ENCODE assay signal across 1 cellular context in the genomic region with DNA sequence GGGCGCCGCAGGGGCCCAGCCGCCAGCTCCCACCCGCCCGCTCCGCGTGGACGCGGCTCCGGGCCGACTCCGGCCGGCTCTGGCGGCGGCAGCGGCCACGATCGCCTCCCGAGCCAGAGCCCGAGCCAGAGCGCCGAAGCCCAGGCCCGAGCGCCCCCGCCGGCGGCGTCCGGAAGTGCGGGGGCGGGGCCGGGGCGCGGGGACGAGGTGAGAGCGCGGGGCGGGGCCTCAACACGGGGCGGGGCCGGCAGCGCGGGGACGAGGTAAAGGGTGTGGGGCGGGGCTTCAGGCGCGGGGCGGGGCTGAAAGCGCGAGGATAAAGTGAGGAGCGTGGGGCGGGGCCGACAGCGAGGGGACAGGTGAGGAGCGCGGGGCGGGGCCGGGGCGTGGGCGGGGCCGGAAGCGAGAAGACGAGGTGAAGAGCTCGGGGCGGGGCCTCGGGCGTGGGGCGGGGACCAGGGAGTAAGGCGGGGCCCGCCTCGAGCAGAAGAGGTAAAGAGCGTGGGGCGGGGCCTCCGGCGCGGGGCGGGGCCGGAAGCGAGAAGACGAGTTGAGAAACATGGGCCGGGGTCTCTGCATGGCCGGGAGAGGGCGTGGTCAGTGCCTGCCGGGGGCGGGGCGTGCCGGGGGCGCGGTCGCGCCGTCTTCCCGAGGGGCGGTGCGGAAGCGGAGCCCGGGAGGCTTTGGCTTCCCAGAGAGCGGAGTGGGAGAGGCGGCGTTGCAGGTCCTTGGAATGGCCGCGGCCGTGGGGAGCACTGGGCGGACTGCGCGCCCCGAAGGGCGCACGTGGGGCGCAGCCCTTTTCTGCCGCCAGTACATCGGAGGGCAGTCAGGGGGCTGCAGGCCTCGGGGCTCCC.
TF ChIP-seq lines count a peak whose summit lies in the region.

TSS of gene AXIN1 (minus strand) at position 177 of the 857 bp plus-strand sequence. CDS start 5,698 bp downstream, outside the sequence.

TF ChIP-seq in K562, 482 proteins besides CTCF, POLR2A, EP300 and RAD21 (continued from another document):
- TF ChIP-seq ZBTB7A (IDR thresholded peaks at IDR 0.05; ENCODE audit: borderline replicate concordance, control insufficient read depth, low read depth, low read length) (peak; percentile 54; the same call in 1 of the 2 replicates), SAFB (IDR thresholded peaks at IDR 0.05; ENCODE audit: borderline replicate concordance, low read depth, low read length) (0 out of 2 replicates have a peak, but pooled peaks have one; percentile 22), JUND (IDR thresholded peaks at IDR 0.05; ENCODE audit: borderline replicate concordance, low read depth, low read length) (0 out of 2 replicates have a peak, but pooled peaks have one; percentile 12), JUND (tag; IDR thresholded peaks at IDR 0.05; ENCODE audit: borderline replicate concordance, low read depth, low read length) (no peak), MTA3 (IDR thresholded peaks at IDR 0.05; ENCODE audit: borderline replicate concordance) (0 out of 2 replicates have a peak, but pooled peaks have one; percentile 48), KDM5B (IDR thresholded peaks at IDR 0.05; ENCODE audit: insufficient replicate concordance, low read depth, low read length) (peak; percentile 35)
